13 cellular contexts compared by ENCODE assay signal in the genomic region with DNA sequence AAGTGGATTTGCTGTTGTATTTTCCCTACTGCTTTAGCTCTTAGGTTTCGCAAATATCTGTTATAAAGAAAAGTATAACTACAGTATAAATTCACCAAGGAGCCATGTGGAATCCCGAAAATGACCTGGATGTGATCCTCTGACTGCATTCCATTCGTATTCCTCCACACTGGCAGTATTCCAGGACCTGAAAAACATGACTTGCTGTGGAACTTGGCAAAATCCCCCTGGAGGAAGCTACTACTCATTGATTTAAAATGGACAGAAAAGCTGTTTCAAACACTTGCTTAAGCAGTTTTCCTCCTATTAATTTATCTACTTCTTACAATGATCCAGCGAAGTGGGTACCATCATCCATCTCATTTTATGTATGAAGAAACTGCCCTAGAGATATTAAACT. TPM values are rescaled to one million over a fixed set of nuclear protein-coding genes. Genes with fewer than 3 reads are reported as not detected.
DNase-seq lines count a peak whose midpoint lies in the region; ATAC-seq, FAIRE-seq and TF ChIP-seq lines count a peak whose summit lies in the region.
"Had no signal": no experiment of that assay in that cellular context is flagged by ENCODE, and none has a peak within 500 bp of the region (broad histone marks: within the 10 kb centered on the region; RNA-seq: fewer than 3 reads in every experiment).

No MANE protein-coding gene starts in this region.

- no peak overlapping the region for H2AK9ac ChIP-seq in IMR-90 (replicated peaks; ENCODE audit: low read depth, low read length, poor library complexity)

- H3K4me2 ChIP-seq in IMR-90 (ENCODE audit: low read depth, low read length) (no peak overlapping the region), trophoblast cell (ENCODE audit: low read length) (no peak overlapping the region)
- H3K4me2 ChIP-seq: BLaER1 had no signal

- H4K12ac ChIP-seq in trophoblast cell (ENCODE audit: low read depth, low read length), result no peak overlapping the region

- intact Hi-C loops in IMR-90 (cut with micrococcal nuclease), result no loop called here

- H2AK5ac ChIP-seq in IMR-90 (ENCODE audit: low read depth, low read length) (no peak overlapping the region), trophoblast cell (ENCODE audit: low read length) (no peak overlapping the region)

- H3K9ac ChIP-seq in IMR-90 (ENCODE audit: low read depth, low read length) (no peak overlapping the region), trophoblast cell (ENCODE audit: low read length) (no peak overlapping the region)
- H3K9ac ChIP-seq: BLaER1 had no signal

- H3K4me3 ChIP-seq in AG04450 (ENCODE audit: low read depth, low read length) (no peak overlapping the region), IMR-90 (ENCODE audit: insufficient read depth, low read depth, low read length) (no peak overlapping the region), bronchial epithelial cell (ENCODE audit: low read depth, low read length) (no peak overlapping the region), trophoblast cell (ENCODE audit: low read depth, low read length) (no peak overlapping the region)
- H3K4me3 ChIP-seq: BLaER1, gastroesophageal sphincter, right atrium auricular region, uterus had no signal

- dilution Hi-C loops in IMR-90 (cut with HindIII; ENCODE audit: low sequenced_read_pairs, unreplicated experiment), result no loop called here

- H4K5ac ChIP-seq in IMR-90 (ENCODE audit: low read depth, low read length), result no peak overlapping the region

- H3K14ac ChIP-seq in IMR-90 (replicated peaks; ENCODE audit: low read depth, low read length) (no peak overlapping the region), trophoblast cell (ENCODE audit: low read length) (no peak overlapping the region)

- H3K4me1 ChIP-seq in IMR-90 (ENCODE audit: control insufficient read depth, insufficient read depth, low read length) (no peaks in the 10 kb centered on the region), trophoblast cell (ENCODE audit: control insufficient read depth in 1 of 2, insufficient read depth in 2 of 2, low read length in 2 of 2) (no peaks in the 10 kb centered on the region)
- H3K4me1 ChIP-seq: BLaER1, uterus had no signal

- H3K36me3 ChIP-seq in IMR-90 (ENCODE audit: control insufficient read depth, insufficient read depth, low read length), result no peaks in the 10 kb centered on the region
- no peaks in the 10 kb centered on the region for H3K36me3 ChIP-seq in bronchial epithelial cell (ENCODE audit: control insufficient read depth, insufficient read depth, low read length)
- no peaks in the 10 kb centered on the region for H3K36me3 ChIP-seq in trophoblast cell (ENCODE audit: control insufficient read depth in 1 of 2, insufficient read depth in 2 of 2, low read length in 2 of 2)
- H3K36me3 ChIP-seq: BLaER1, gastroesophageal sphincter, right atrium auricular region, uterus had no signal

- H2BK5ac ChIP-seq in IMR-90 (ENCODE audit: low read depth, low read length, poor library complexity, severe bottlenecking) (no peak overlapping the region), trophoblast cell (ENCODE audit: low read depth, low read length, poor library complexity) (no peak overlapping the region)

- no peaks in the 10 kb centered on the region for H3K9me1 ChIP-seq in IMR-90 (ENCODE audit: insufficient read depth, low read length)

- no CpG with 5 or more reads among the region's 4 CpGs for WGBS in IMR-90 (ENCODE audit: extremely low coverage in 2 of 2, insufficient read length in 1 of 2), 2 experiments
- no CpG with 5 or more reads among the region's 4 CpGs for WGBS in trophoblast cell (ENCODE audit: extremely low coverage, insufficient coverage, insufficient read length)

- no peaks in the 10 kb centered on the region for H4K20me1 ChIP-seq in IMR-90 (ENCODE audit: insufficient read depth, low read length)
- H4K20me1 ChIP-seq: BLaER1 had no signal

- H4K8ac ChIP-seq in IMR-90 (ENCODE audit: low read depth in 2 of 2, low read length in 2 of 2) (no peak overlapping the region), trophoblast cell (ENCODE audit: low read depth, low read length) (no peak overlapping the region)

- TF ChIP-seq CTCF in AG04450 (IDR thresholded peaks at IDR 0.05; ENCODE audit: low read depth, low read length), result no peak
- no peak for TF ChIP-seq CTCF in IMR-90 (conservative IDR thresholded peaks at IDR 0.05; ENCODE audit: low read depth, low read length)
- TF ChIP-seq CTCF in bronchial epithelial cell (IDR thresholded peaks at IDR 0.05; ENCODE audit: insufficient read depth, low read length, severe bottlenecking), result no peak

- H3K9me3 ChIP-seq in AG04450 (ENCODE audit: control insufficient read depth, insufficient read depth, low read length), result no peaks in the 10 kb centered on the region
- no peaks in the 10 kb centered on the region for H3K9me3 ChIP-seq in IMR-90 (ENCODE audit: control insufficient read depth, insufficient read depth, low read length)
- H3K9me3 ChIP-seq in trophoblast cell (ENCODE audit: insufficient read depth, low read depth, low read length), result no peaks in the 10 kb centered on the region
- H3K9me3 ChIP-seq: BLaER1, gastroesophageal sphincter, right atrium auricular region, uterus had no signal

- no peak overlapping the region for H2BK20ac ChIP-seq in IMR-90 (ENCODE audit: low read depth, low read length)

- no peak for TF ChIP-seq RAD21 in IMR-90 (IDR thresholded peaks at IDR 0.05; ENCODE audit: low read length)

- no peak overlapping the region for H3K18ac ChIP-seq in IMR-90 (ENCODE audit: low read depth, low read length)
- H3K18ac ChIP-seq in trophoblast cell (ENCODE audit: low read length), result no peak overlapping the region

- no peak for FAIRE-seq in bronchial epithelial cell (lab: Jason Lieb, UNC)
- no peak for FAIRE-seq in frontal cortex (lab: Jason Lieb, UNC)

- no peak for TF ChIP-seq POLR2A in IMR-90 (IDR thresholded peaks at IDR 0.05; ENCODE audit: low read depth, low read length)

- H2AFZ ChIP-seq in IMR-90 (replicated peaks; ENCODE audit: low read length, poor library complexity) (no peak overlapping the region), trophoblast cell (ENCODE audit: insufficient read depth, low read length, poor library complexity) (no peak overlapping the region)

- H3K23ac ChIP-seq in IMR-90 (ENCODE audit: low read depth, low read length) (no peak overlapping the region), trophoblast cell (ENCODE audit: low read length) (no peak overlapping the region)

- no peak for ATAC-seq in IMR-90 (ENCODE audit: low read depth)
- no peak for ATAC-seq in GM19452 (IDR thresholded peaks at IDR 0.05; ENCODE audit: unreplicated experiment)
- ATAC-seq: gastroesophageal sphincter had no signal

- H4K91ac ChIP-seq in IMR-90 (ENCODE audit: insufficient read depth, low read depth, low read length) (no peak overlapping the region), trophoblast cell (ENCODE audit: low read depth, low read length) (no peak overlapping the region)

- H3K27ac ChIP-seq in AG04450 (ENCODE audit: low read depth, low read length) (no peak overlapping the region), IMR-90 (ENCODE audit: insufficient read depth, low read length) (no peak overlapping the region), trophoblast cell (ENCODE audit: low read depth, low read length) (no peak overlapping the region)
- H3K27ac ChIP-seq: BLaER1, gastroesophageal sphincter, right atrium auricular region, uterus had no signal

- H3K4ac ChIP-seq in IMR-90 (ENCODE audit: low read depth, low read length) (no peak overlapping the region), trophoblast cell (ENCODE audit: low read depth, low read length) (no peak overlapping the region)

- H3K79me1 ChIP-seq in IMR-90 (ENCODE audit: low read depth in 1 of 2, low read length in 2 of 2), result no peaks in the 10 kb centered on the region
- H3K79me1 ChIP-seq in trophoblast cell (ENCODE audit: low read length), result no peaks in the 10 kb centered on the region

- no peak overlapping the region for H2BK120ac ChIP-seq in IMR-90 (ENCODE audit: low read depth, low read length)
- H2BK120ac ChIP-seq in trophoblast cell (ENCODE audit: insufficient read depth, low read length, poor library complexity), result no peak overlapping the region

- DNase-seq in AG04450 (ENCODE audit: low read depth, low spot score), result peak; percentile 27
- peak; percentile 71 for DNase-seq in IMR-90
- peak; percentile 73 for DNase-seq in bronchial epithelial cell (ENCODE audit: low read depth)
- DNase-seq in left kidney (ENCODE audit: low read depth, low spot score), result peak; percentile 25
- DNase-seq in frontal cortex (ENCODE audit: low spot score in 2 of 2), result no peak
- DNase-seq in DMS114 treated with DMSO at 0.1 percent for 48 hours (lab: John Stamatoyannopoulos, UW; ENCODE audit: unreplicated experiment), result no peak
- DNase-seq in trophoblast cell, result no peak
- DNase-seq: T-helper 9 cell, uterus had no signal

- no peaks in the 10 kb centered on the region for H3K79me2 ChIP-seq in trophoblast cell (ENCODE audit: control insufficient read depth, insufficient read depth, low read length, poor library complexity)

- H3K27me3 ChIP-seq in AG04450 (ENCODE audit: control insufficient read depth, insufficient read depth, low read length), result no peaks in the 10 kb centered on the region
- no peaks in the 10 kb centered on the region for H3K27me3 ChIP-seq in IMR-90 (ENCODE audit: control insufficient read depth, insufficient read depth, low read length)
- no peaks in the 10 kb centered on the region for H3K27me3 ChIP-seq in bronchial epithelial cell (ENCODE audit: control insufficient read depth, insufficient read depth, low read length)
- H3K27me3 ChIP-seq in trophoblast cell (ENCODE audit: insufficient read depth, low read length), result no peaks in the 10 kb centered on the region
- H3K27me3 ChIP-seq: BLaER1, gastroesophageal sphincter, right atrium auricular region, uterus had no signal

- H3K56ac ChIP-seq in IMR-90 (ENCODE audit: extremely low read depth, insufficient read depth, low read length), result no peak overlapping the region

- CTCF ChIA-PET in AG04450 (lab: Charles Lee), result no interaction called here
- CTCF ChIA-PET in IMR-90 (lab: Yijun Ruan, JAX), result no interaction called here

- H2BK12ac ChIP-seq in trophoblast cell (ENCODE audit: low read length), result no peak overlapping the region

- POLR2A ChIA-PET in AG04450 (lab: Yijun Ruan, JAX), result no interaction called here
- POLR2A ChIA-PET in IMR-90 (lab: Charles Lee; ENCODE audit: unreplicated experiment), result no interaction called here

- BruUV-seq in IMR-90 (replicated peaks; lab: Mats Ljungman, UMichigan), result no TSS peak

- no peak overlapping the region for H2BK15ac ChIP-seq in IMR-90 (ENCODE audit: low read depth, low read length)

- in situ Hi-C loops in IMR-90 (cut with MboI; ENCODE audit: low sequenced_read_pairs), result no loop called here

RNA-seq across cellular contexts. Expression of gene ENPP5, which starts 13.3 kb away (rescaled TPM):
- polyA plus RNA-seq in AG04450 (2011; rRNA removed) (not detected in 2 replicates), IMR-90 (2012; rRNA removed) (not detected in 2 replicates)
- not detected in 2 replicates for polyA minus RNA-seq in AG04450 (2011; rRNA and poly(A)+ RNA removed)
- total RNA-seq in IMR-90 (2012; rRNA removed) (under 0.01 TPM in 1 of 2 replicates, not detected in the other), bronchial epithelial cell (0.26 and 0.64 TPM in 2 replicates), frontal cortex (5.3 TPM)
- polyA plus RNA-seq in IMR-90 (2012; cell fraction: cytosol; rRNA removed), result not detected in 2 replicates
- polyA plus RNA-seq in IMR-90 (2012; cell fraction: nucleus; rRNA removed; ENCODE audit: low replicate concordance), result not detected in 2 replicates
- 2.2 and 2.6 TPM in 2 replicates for polyA plus RNA-seq in trophoblast cell (2013)

RNA-seq across cellular contexts. Expression of gene ENPP4, which starts 54.3 kb away (rescaled TPM):
- polyA plus RNA-seq in AG04450 (2011; rRNA removed) (0.04 TPM in 1 of 2 replicates, not detected in the other), IMR-90 (2012; rRNA removed) (0.03 and 0.04 TPM in 2 replicates)
- polyA minus RNA-seq in AG04450 (2011; rRNA and poly(A)+ RNA removed), result not detected in 2 replicates
- total RNA-seq in IMR-90 (2012; rRNA removed) (under 0.01 TPM in 2 replicates), bronchial epithelial cell (0.26 and 1.4 TPM in 2 replicates), frontal cortex (37.1 TPM)
- polyA plus RNA-seq in IMR-90 (2012; cell fraction: cytosol; rRNA removed), result not detected in 2 replicates
- polyA plus RNA-seq in IMR-90 (2012; cell fraction: nucleus; rRNA removed; ENCODE audit: low replicate concordance), result 0.03 TPM in 1 of 2 replicates, not detected in the other
- polyA plus RNA-seq in trophoblast cell (2013), result 1.4 and 1.5 TPM in 2 replicates

Comparison
In these comparisons a context has a peak if more than half of its experiments do, and no peak if none do; other contexts are left out.
1. DNase-seq: peak in AG04450 (single experiment), IMR-90 (single experiment), bronchial epithelial cell (single experiment) and left kidney (single experiment); none in frontal cortex (0 of 2), DMS114 treated with DMSO at 0.1 percent for 48 hours (single experiment) and trophoblast cell (0 of 2).
2. RNA of gene ENPP4, which starts 54.3 kb away (total RNA-seq): 37.1 TPM in frontal cortex (single experiment); 0.26 to 1.4 TPM in bronchial epithelial cell and under 0.01 TPM in IMR-90; every median in the first group is over 10 times any median in the second.